Comparison of ENCODE assay signal across 29 cellular contexts in the genomic region with DNA sequence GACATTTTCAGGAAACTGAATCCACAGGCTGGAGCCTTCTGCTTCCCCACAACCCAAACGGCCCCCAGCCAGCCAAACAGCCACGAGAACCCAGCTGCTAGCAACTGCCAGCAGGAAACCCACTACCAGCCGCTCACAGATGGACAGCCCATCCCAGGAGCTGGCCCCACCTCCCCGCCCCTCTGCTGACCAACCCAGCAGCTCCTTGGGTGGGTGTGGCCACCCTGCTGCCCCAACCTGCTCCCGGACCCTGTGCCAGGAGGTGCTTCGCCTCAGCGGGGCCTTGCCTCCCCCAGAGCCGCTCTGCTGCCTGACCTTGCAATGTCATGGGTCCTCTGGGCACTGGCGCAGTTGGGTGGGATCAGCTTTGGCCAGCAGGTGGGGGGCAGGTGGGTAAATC. TPM values are rescaled to one million over a fixed set of nuclear protein-coding genes. Genes with fewer than 3 reads are reported as not detected.
DNase-seq lines count a peak whose midpoint lies in the region; ATAC-seq, FAIRE-seq and TF ChIP-seq lines count a peak whose summit lies in the region.
"Had no signal": no experiment of that assay in that cellular context is flagged by ENCODE, and none has a peak within 500 bp of the region (broad histone marks: within the 10 kb centered on the region; RNA-seq: fewer than 3 reads in every experiment).

No MANE protein-coding gene starts in this region.

- H3K4me3 ChIP-seq in H1 (ENCODE audit: extremely low read depth in 1 of 4, insufficient read depth in 2 of 4, low read depth in 3 of 4, low read length in 4 of 4), result no peak overlapping the region
- no peak overlapping the region for H3K4me3 ChIP-seq in neuronal stem cell (ENCODE audit: low read length in 2 of 2)
- H3K4me3 ChIP-seq in ascending aorta, result no peak overlapping the region
- H3K4me3 ChIP-seq: body of pancreas, esophagus muscularis mucosa, gastrocnemius medialis, Peyer's patch, SJSA1, thoracic aorta had no signal

- H3K9ac ChIP-seq in H9 (ENCODE audit: extremely low read depth, insufficient read length, low read length) (no peak overlapping the region), H1 (replicated peaks in 1 of 4; ENCODE audit: extremely low read depth in 1 of 4, low read depth in 3 of 4, low read length in 3 of 4) (no peak overlapping the region), neuronal stem cell (ENCODE audit: low read depth, low read length, poor library complexity) (peak overlapping the region; percentile 44)

- H4K91ac ChIP-seq in H9 (ENCODE audit: insufficient read length, low read depth, low read length) (no peak overlapping the region), H1 (replicated peaks; ENCODE audit: insufficient read length, low read length) (no peak overlapping the region), neuronal stem cell (ENCODE audit: low read depth, low read length, poor library complexity) (no peak overlapping the region)

- no peak overlapping the region for H2BK20ac ChIP-seq in H9 (ENCODE audit: low read depth, low read length, poor library complexity, severe bottlenecking)
- no peak overlapping the region for H2BK20ac ChIP-seq in H1 (ENCODE audit: low read length)

- H4K20me1 ChIP-seq in H9 (ENCODE audit: control insufficient read depth, insufficient read depth, insufficient read length), result no peaks in the 10 kb centered on the region
- peaks cover 0 to 1% of the 10 kb centered on the region in 2 experiments for H4K20me1 ChIP-seq in H1 (replicated peaks in 1 of 2; ENCODE audit: control insufficient read depth in 1 of 2, insufficient read depth in 2 of 2, low read length in 2 of 2)

- H3K4me2 ChIP-seq in H9 (ENCODE audit: insufficient read depth, insufficient read length, low read length), result no peak overlapping the region
- peak overlapping the region in 1 of 2 experiments; percentile 33; a peak in 1 of 4 replicates for H3K4me2 ChIP-seq in H1 (ENCODE audit: insufficient read depth in 1 of 2, low read depth in 2 of 2, low read length in 2 of 2)
- H3K4me2 ChIP-seq in neuronal stem cell (ENCODE audit: insufficient read depth, low read length, poor library complexity, severe bottlenecking), result no peak overlapping the region

- no peak overlapping the region for H3K18ac ChIP-seq in H9 (ENCODE audit: insufficient read length, low read depth, low read length)
- H3K18ac ChIP-seq in H1 (ENCODE audit: extremely low read depth, low read length), result peak overlapping the region; percentile 13; the same call in 1 of the 2 replicates
- H3K18ac ChIP-seq in neuronal stem cell (ENCODE audit: low read length), result peak overlapping the region; percentile 71

- H3K4me1 Mint-ChIP-seq in H9, result peaks cover 4 to 11% of the 10 kb centered on the region in 2 experiments
- H3K4me1 Mint-ChIP-seq: activated naive CD8-positive, alpha-beta T cell treated with anti-CD3 and anti-CD28 coated beads, Interleukin-2, amount 50 U/mL, for 24 hours had no signal

- no peaks in the 10 kb centered on the region for H3K9me3 ChIP-seq in H9 (ENCODE audit: control insufficient read depth, low read depth, low read length)
- H3K9me3 ChIP-seq in H1 (ENCODE audit: insufficient read depth in 2 of 2, low read depth in 1 of 2, low read length in 1 of 2), result no peaks in the 10 kb centered on the region
- peaks cover 0 to 2% of the 10 kb centered on the region in 2 donors for H3K9me3 ChIP-seq in neuronal stem cell (replicated peaks in 1 of 2; ENCODE audit: control insufficient read depth in 2 of 2, insufficient read depth in 1 of 2, low read depth in 1 of 2, low read length in 2 of 2)
- no peaks in the 10 kb centered on the region for H3K9me3 ChIP-seq in ascending aorta
- H3K9me3 ChIP-seq: body of pancreas, esophagus muscularis mucosa, gastrocnemius medialis, Peyer's patch, SJSA1, thoracic aorta had no signal

- H3K27ac ChIP-seq in H9 (ENCODE audit: insufficient read length, low read depth, low read length) (no peak overlapping the region), H1 (ENCODE audit: low read depth, low read length) (no peak overlapping the region), neuronal stem cell (replicated peaks; ENCODE audit: low read length) (no peak overlapping the region), ascending aorta (no peak overlapping the region)
- H3K27ac ChIP-seq: body of pancreas, esophagus muscularis mucosa, gastrocnemius medialis, Peyer's patch, SJSA1, thoracic aorta had no signal

- peak overlapping the region; percentile 4; the same call in 1 of the 2 replicates for H3K14ac ChIP-seq in H9 (ENCODE audit: insufficient read depth, low read length)
- H3K14ac ChIP-seq in H1 (ENCODE audit: insufficient read length), result no peak overlapping the region
- H3K14ac ChIP-seq in neuronal stem cell (ENCODE audit: low read length), result no peak overlapping the region

- H3K4me1 ChIP-seq in H9 (ENCODE audit: insufficient read depth, low read length), result no peaks in the 10 kb centered on the region
- peaks cover 0 to 7% (median 4%) of the 10 kb centered on the region in 4 experiments; a peak in 4 of 7 replicates for H3K4me1 ChIP-seq in H1 (replicated peaks in 1 of 4; ENCODE audit: control insufficient read depth in 3 of 4, insufficient read depth in 4 of 4, low read length in 3 of 4)
- H3K4me1 ChIP-seq in neuronal stem cell (ENCODE audit: control insufficient read depth in 2 of 2, insufficient read depth in 1 of 2, low read depth in 1 of 2, low read length in 2 of 2), result peaks cover 12 to 29% of the 10 kb centered on the region in 2 donors
- no peaks in the 10 kb centered on the region for H3K4me1 ChIP-seq in ascending aorta
- H3K4me1 ChIP-seq: gastrocnemius medialis, Peyer's patch had no signal

- peaks cover 2 to 13% of the 10 kb centered on the region in 2 experiments; a peak in 4 of 5 replicates for H3K9me3 Mint-ChIP-seq in H9
- H3K9me3 Mint-ChIP-seq: activated naive CD8-positive, alpha-beta T cell treated with anti-CD3 and anti-CD28 coated beads, Interleukin-2, amount 50 U/mL, for 24 hours; effector memory CD8-positive, alpha-beta T cell had no signal

- intact Hi-C loops in ascending aorta (cut with DNase I), result no loop called here

- H4K5ac ChIP-seq in H9 (ENCODE audit: insufficient read length, low read depth, low read length) (no peak overlapping the region), H1 (ENCODE audit: insufficient read length, low read depth, low read length) (no peak overlapping the region)

- TF ChIP-seq CTCF in H9 (conservative IDR thresholded peaks at IDR 0.05) (no peak), H1 (IDR thresholded peaks at IDR 0.05; ENCODE audit: control extremely low read depth in 1 of 3, insufficient read depth in 1 of 3, low read depth in 1 of 3, low read length in 3 of 3) (no peak), ascending aorta (IDR thresholded peaks at IDR 0.05) (no peak)

- H3K4ac ChIP-seq in H9 (ENCODE audit: low read depth, low read length) (no peak overlapping the region), H1 (replicated peaks; ENCODE audit: insufficient read length, low read depth, low read length) (no peak overlapping the region), neuronal stem cell (ENCODE audit: low read length) (no peak overlapping the region)

- H3K23ac ChIP-seq in H9 (ENCODE audit: insufficient read length, low read depth, low read length), result no peak overlapping the region
- no peak overlapping the region for H3K23ac ChIP-seq in H1 (ENCODE audit: insufficient read length)
- peak overlapping the region; percentile 80 for H3K23ac ChIP-seq in neuronal stem cell (ENCODE audit: low read depth, low read length, poor library complexity)

- H3K23me2 ChIP-seq in H9 (ENCODE audit: insufficient read length, low read depth, low read length, poor library complexity, severe bottlenecking) (no peaks in the 10 kb centered on the region), H1 (ENCODE audit: low read depth, low read length) (peaks cover 13% of the 10 kb centered on the region; the same call in 1 of the 2 replicates)

- H3T11ph ChIP-seq in H9 (ENCODE audit: low read length), result no peak overlapping the region

- H3K27me3 ChIP-seq in H9 (ENCODE audit: insufficient read depth, low read length) (no peaks in the 10 kb centered on the region), H1 (replicated peaks in 1 of 4; ENCODE audit: control insufficient read depth in 3 of 4, extremely low read depth in 1 of 4, insufficient read depth in 3 of 4, low read length in 3 of 4) (no peaks in the 10 kb centered on the region), neuronal stem cell (ENCODE audit: control insufficient read depth in 3 of 3, insufficient read depth in 3 of 3, low read depth in 1 of 3, low read length in 3 of 3) (no peaks in the 10 kb centered on the region), ascending aorta (peaks cover 2% of the 10 kb centered on the region)
- H3K27me3 ChIP-seq: body of pancreas, gastrocnemius medialis, Peyer's patch, SJSA1 had no signal

- FAIRE-seq in H1 (lab: Jason Lieb, UNC), result peak; percentile 32

- H3K27ac Mint-ChIP-seq in H9, result peak overlapping the region in 1 of 3 experiments; percentile 49; a peak in 1 of 7 replicates
- H3K27ac Mint-ChIP-seq: activated naive CD8-positive, alpha-beta T cell treated with anti-CD3 and anti-CD28 coated beads, Interleukin-2, amount 50 U/mL, for 24 hours; CD4-positive, alpha-beta memory T cell; T-helper 17 cell had no signal

- DNase-seq in H9, result peak; percentile 88
- peak; percentile 51 to 84 for DNase-seq in NCI-H524 (lab: John Stamatoyannopoulos, UW)
- DNase-seq in H1 (ENCODE audit: low read depth in 1 of 2, low spot score in 2 of 2), result peak in 1 of 2 experiments; percentile 76
- DNase-seq in neuronal stem cell (ENCODE audit: low spot score), result no peak
- DNase-seq in OCI-M1 (lab: John Stamatoyannopoulos, UW), result no peak
- DNase-seq in ascending aorta (ENCODE audit: low spot score in 2 of 2), result no peak
- DNase-seq: activated CD4-positive, alpha-beta T cell treated with anti-CD3 and anti-CD28 coated beads, Interleukin-2, amount 50 U/mL, for 1 hour; activated CD8-positive, alpha-beta memory T cell treated with anti-CD3 and anti-CD28 coated beads, Interleukin-2, amount 50 U/mL, for 4 hours; activated effector memory CD4-positive, alpha-beta T cell treated with Interleukin-2 at 50 U/mL for 16 hours; activated naive CD8-positive, alpha-beta T cell treated with anti-CD3 and anti-CD28 coated beads, Interleukin-2, amount 50 U/mL, for 24 hours; body of pancreas; CD4-positive, alpha-beta memory T cell; DMS79 treated with DMSO at 0.1 percent for 48 hours; effector memory CD8-positive, alpha-beta T cell; gastrocnemius medialis; GOT3; mammary epithelial cell; NCI-H146; NCI-H226; nucleus accumbens; Peyer's patch; stimulated activated CD4-positive, alpha-beta T cell treated with anti-CD3 and anti-CD28 coated beads, Interleukin-4, amount 100 ng/mL, for 1 hour; stimulated activated naive CD4-positive, alpha-beta T cell treated with Interleukin-2 at 50 U/mL for 16 hours; T-helper 17 cell had no signal

- H3K4me3 Mint-ChIP-seq in H9, result no peak overlapping the region
- H3K4me3 Mint-ChIP-seq: activated naive CD8-positive, alpha-beta T cell treated with anti-CD3 and anti-CD28 coated beads, Interleukin-2, amount 50 U/mL, for 24 hours; CD4-positive, alpha-beta memory T cell; effector memory CD8-positive, alpha-beta T cell; T-helper 17 cell had no signal

- peak in 1 of 2 experiments; percentile 14; a peak in 1 of 4 replicates for TF ChIP-seq RAD21 in H1 (IDR thresholded peaks at IDR 0.05 in 1 of 2, conservative IDR thresholded peaks at IDR 0.05 in 1 of 2; ENCODE audit: low read depth in 2 of 2, low read length in 2 of 2)

- no peak overlapping the region for H2AK5ac ChIP-seq in H9 (ENCODE audit: insufficient read length, low read length)
- H2AK5ac ChIP-seq in H1 (ENCODE audit: low read depth, low read length), result no peak overlapping the region
- H2AK5ac ChIP-seq in neuronal stem cell (ENCODE audit: low read depth, low read length), result peak overlapping the region; percentile 84

- no peak for TF ChIP-seq POLR2A in H1 (IDR thresholded peaks at IDR 0.05; ENCODE audit: control extremely low read depth in 1 of 2, low read depth in 2 of 2, low read length in 2 of 2)

- no peak for ATAC-seq in GM18511 (IDR thresholded peaks at IDR 0.05; ENCODE audit: unreplicated experiment)
- ATAC-seq in HG03175 (IDR thresholded peaks at IDR 0.05; ENCODE audit: unreplicated experiment), result no peak
- ATAC-seq: activated naive CD8-positive, alpha-beta T cell treated with anti-CD3 and anti-CD28 coated beads, Interleukin-2, amount 50 U/mL, for 24 hours; body of pancreas; effector memory CD8-positive, alpha-beta T cell; gastrocnemius medialis; T-helper 17 cell had no signal

- peaks cover 0 to 3% (median 0%) of the 10 kb centered on the region in 3 experiments; a peak in 1 of 7 replicates for H3K36me3 Mint-ChIP-seq in H9 (ENCODE audit: insufficient read depth in 1 of 3, low read depth in 3 of 3)
- H3K36me3 Mint-ChIP-seq: CD4-positive, alpha-beta memory T cell had no signal

- H3K56ac ChIP-seq in H9 (ENCODE audit: insufficient read length, low read depth, low read length), result no peak overlapping the region
- H3K56ac ChIP-seq in H1 (replicated peaks; ENCODE audit: insufficient read length, low read depth, low read length), result no peak overlapping the region

- H3K79me2 ChIP-seq in H9 (ENCODE audit: insufficient read depth, low read length), result no peaks in the 10 kb centered on the region
- no peaks in the 10 kb centered on the region for H3K79me2 ChIP-seq in H1 (ENCODE audit: control insufficient read depth in 1 of 2, insufficient read depth in 2 of 2, low read length in 2 of 2)

- no peak overlapping the region for H2BK12ac ChIP-seq in H9 (ENCODE audit: insufficient read length, low read depth, low read length)
- H2BK12ac ChIP-seq in H1 (ENCODE audit: low read depth, low read length), result no peak overlapping the region
- peak overlapping the region; percentile 73 for H2BK12ac ChIP-seq in neuronal stem cell (ENCODE audit: low read length)

- CTCF ChIA-PET in H1 (lab: Charles Lee; ENCODE audit: partially characterized antibody), result interaction anchor here (0.8 to 2.8 kb wide), 17 partner anchors 13 to 158 kb away, joined by 3 to 17 read pairs (median 4); no protein-coding TSS in a partner anchor

- H2BK5ac ChIP-seq in H9 (ENCODE audit: insufficient read length, low read length) (no peak overlapping the region), H1 (ENCODE audit: low read depth, low read length) (no peak overlapping the region), neuronal stem cell (ENCODE audit: low read length) (peak overlapping the region; percentile 10)

- POLR2A ChIA-PET in H1 (lab: Charles Lee; ENCODE audit: partially characterized antibody), result no interaction called here

- H2BK15ac ChIP-seq in H9 (ENCODE audit: low read depth, low read length) (no peak overlapping the region), H1 (ENCODE audit: low read length) (peak overlapping the region; percentile 61; the same call in 1 of the 2 replicates), neuronal stem cell (ENCODE audit: low read length) (no peak overlapping the region)

- TF ChIP-seq EP300 in H1 (IDR thresholded peaks at IDR 0.05; ENCODE audit: borderline replicate concordance in 1 of 2, low read depth in 2 of 2, low read length in 2 of 2), result no peak

- no CpG with 5 or more reads among the region's 9 CpGs for WGBS in H9 (ENCODE audit: extremely low coverage, insufficient read length, low lambda C conversion rate)
- 42% methylated on average over 8 of the region's 9 CpGs; no CpG with 5 or more reads in 1 of the 2 experiments for whole genome bisulfite sequencing in H1 (ENCODE audit: extremely low coverage in 1 of 2, insufficient coverage in 1 of 2, insufficient read length in 1 of 2, insufficient replicate concordance in 2 of 2, low coverage in 1 of 2, low lambda C conversion rate in 2 of 2, missing lambda C conversion rate in 1 of 2), 2 experiments
- WGBS in neuronal stem cell (ENCODE audit: extremely low coverage in 2 of 2, insufficient read length in 2 of 2, insufficient replicate concordance in 1 of 2), 2 donors, result no CpG with 5 or more reads among the region's 9 CpGs

- H3K79me1 ChIP-seq in H9 (ENCODE audit: insufficient read depth, low read depth, low read length, poor library complexity, severe bottlenecking), result no peaks in the 10 kb centered on the region
- no peaks in the 10 kb centered on the region for H3K79me1 ChIP-seq in H1 (ENCODE audit: low read depth, low read length)
- no peaks in the 10 kb centered on the region for H3K79me1 ChIP-seq in neuronal stem cell (ENCODE audit: low read depth, low read length)

- H3K36me3 ChIP-seq in H1 (ENCODE audit: control insufficient read depth in 2 of 4, insufficient read depth in 4 of 4, low read length in 3 of 4), result no peaks in the 10 kb centered on the region
- no peaks in the 10 kb centered on the region for H3K36me3 ChIP-seq in neuronal stem cell (replicated peaks in 1 of 2; ENCODE audit: control insufficient read depth in 2 of 2, insufficient read depth in 2 of 2, low read length in 2 of 2)
- no peaks in the 10 kb centered on the region for H3K36me3 ChIP-seq in ascending aorta
- H3K36me3 ChIP-seq: esophagus muscularis mucosa, gastrocnemius medialis, Peyer's patch, SJSA1, thoracic aorta had no signal

- no peak overlapping the region for H2BK120ac ChIP-seq in H9 (ENCODE audit: low read depth, low read length, poor library complexity, severe bottlenecking)
- no peak overlapping the region for H2BK120ac ChIP-seq in H1 (replicated peaks; ENCODE audit: low read depth, low read length)
- H2BK120ac ChIP-seq in neuronal stem cell (ENCODE audit: low read depth, low read length), result no peak overlapping the region

- H3K27me3 Mint-ChIP-seq in H9 (ENCODE audit: low read depth), result no peaks in the 10 kb centered on the region
- H3K27me3 Mint-ChIP-seq: T-helper 17 cell had no signal

- H4K8ac ChIP-seq in H9 (replicated peaks; ENCODE audit: insufficient read length, low read depth, low read length) (no peak overlapping the region), H1 (ENCODE audit: extremely low read depth, insufficient read depth, low read length) (no peak overlapping the region; the same call in 1 of the 2 replicates), neuronal stem cell (ENCODE audit: low read depth, low read length) (no peak overlapping the region)

- H2AFZ ChIP-seq in H9 (ENCODE audit: low read length), result no peak overlapping the region
- no peak overlapping the region for H2AFZ ChIP-seq in H1 (ENCODE audit: low read length)
- no peak overlapping the region for H2AFZ ChIP-seq in neuronal stem cell (ENCODE audit: low read length)

RNA-seq across cellular contexts. Expression of gene CCDC188, which starts 8.2 kb away (rescaled TPM):
- total RNA-seq in H9 (2021), result not detected in 2 replicates
- total RNA-seq in H1 (2021; fragmentation: NEBNext Ultra II Directional; extraction: Animal tissue kit (Norgen Biotek cat#: 25700)), result not detected in 2 replicates
- not detected in 2 replicates for polyA plus RNA-seq in H1 (2011; rRNA removed)
- not detected for polyA plus RNA-seq in H1 (2011; cell fraction: cytosol; rRNA removed)
- polyA plus RNA-seq in H1 (2011; cell fraction: nucleus; rRNA removed), result not detected
- polyA plus RNA-seq in H1 (2012, experiment 1 of 2), result 0.22 TPM in 1 of 4 replicates, not detected in the others
- not detected for polyA plus RNA-seq in H1 (2012, experiment 2 of 2)
- not detected for polyA plus RNA-seq in H1 (2013, experiment 1 of 2)
- not detected for polyA plus RNA-seq in H1 (2013, experiment 2 of 2)
- not detected in 2 replicates for polyA minus RNA-seq in H1 (2011; rRNA and poly(A)+ RNA removed)
- polyA minus RNA-seq in H1 (2011; cell fraction: cytosol; rRNA and poly(A)+ RNA removed), result not detected
- polyA minus RNA-seq in H1 (2011; cell fraction: nucleus; rRNA and poly(A)+ RNA removed), result not detected
- polyA plus RNA-seq in neuronal stem cell (2013, experiment 1 of 2), result not detected
- polyA plus RNA-seq in neuronal stem cell (2013, experiment 2 of 2), result not detected
- total RNA-seq in ascending aorta, result not detected
- total RNA-seq: body of pancreas; CD4-positive, alpha-beta memory T cell; thoracic aorta had no signal
- polyA plus RNA-seq: CD4-positive, alpha-beta memory T cell had no signal

RNA-seq across cellular contexts. Expression of gene ZDHHC8, which starts 27.5 kb away (rescaled TPM):
- total RNA-seq in H9 (2021), result 47.3 and 51.7 TPM in 2 replicates
- 64.0 and 65.6 TPM in 2 replicates for total RNA-seq in H1 (2021; fragmentation: NEBNext Ultra II Directional; extraction: Animal tissue kit (Norgen Biotek cat#: 25700))
- polyA plus RNA-seq in H1 (2011; rRNA removed), result 18.6 and 44.4 TPM in 2 replicates
- polyA plus RNA-seq in H1 (2011; cell fraction: cytosol; rRNA removed), result 21.0 TPM
- polyA plus RNA-seq in H1 (2011; cell fraction: nucleus; rRNA removed), result 143 TPM
- 17.5 to 48.9 TPM (median 42.8 TPM) in 4 replicates for polyA plus RNA-seq in H1 (2012, experiment 1 of 2)
- 14.6 TPM for polyA plus RNA-seq in H1 (2012, experiment 2 of 2)
- polyA plus RNA-seq in H1 (2013, experiment 1 of 2), result 55.6 TPM
- polyA plus RNA-seq in H1 (2013, experiment 2 of 2), result 52.7 TPM
- polyA minus RNA-seq in H1 (2011; rRNA and poly(A)+ RNA removed), result 8.0 and 13.3 TPM in 2 replicates
- 22.4 TPM for polyA minus RNA-seq in H1 (2011; cell fraction: cytosol; rRNA and poly(A)+ RNA removed)
- polyA minus RNA-seq in H1 (2011; cell fraction: nucleus; rRNA and poly(A)+ RNA removed), result 26.6 TPM
- 44.3 TPM for polyA plus RNA-seq in neuronal stem cell (2013, experiment 1 of 2)
- polyA plus RNA-seq in neuronal stem cell (2013, experiment 2 of 2), result 42.8 TPM
- total RNA-seq in ascending aorta, result 35.5 TPM

RNA-seq across cellular contexts. Expression of gene TRMT2A, which starts 42.1 kb away (rescaled TPM):
- total RNA-seq in H9 (2021), result 58.2 and 65.0 TPM in 2 replicates
- total RNA-seq in H1 (2021; fragmentation: NEBNext Ultra II Directional; extraction: Animal tissue kit (Norgen Biotek cat#: 25700)), result 44.9 and 47.9 TPM in 2 replicates
- polyA plus RNA-seq in H1 (2011; rRNA removed), result 50.3 and 73.2 TPM in 2 replicates
- polyA plus RNA-seq in H1 (2011; cell fraction: cytosol; rRNA removed), result 65.7 TPM
- polyA plus RNA-seq in H1 (2011; cell fraction: nucleus; rRNA removed), result 307 TPM
- polyA plus RNA-seq in H1 (2012, experiment 1 of 2), result 45.4 to 62.4 TPM (median 53.1 TPM) in 4 replicates
- polyA plus RNA-seq in H1 (2012, experiment 2 of 2), result 32.7 TPM
- 36.2 TPM for polyA plus RNA-seq in H1 (2013, experiment 1 of 2)
- polyA plus RNA-seq in H1 (2013, experiment 2 of 2), result 32.7 TPM
- polyA minus RNA-seq in H1 (2011; rRNA and poly(A)+ RNA removed), result 23.1 and 26.5 TPM in 2 replicates
- polyA minus RNA-seq in H1 (2011; cell fraction: cytosol; rRNA and poly(A)+ RNA removed), result 46.8 TPM
- 94.9 TPM for polyA minus RNA-seq in H1 (2011; cell fraction: nucleus; rRNA and poly(A)+ RNA removed)
- polyA plus RNA-seq in neuronal stem cell (2013, experiment 1 of 2), result 21.2 TPM
- 21.9 TPM for polyA plus RNA-seq in neuronal stem cell (2013, experiment 2 of 2)
- 161 TPM for total RNA-seq in ascending aorta

RNA-seq across cellular contexts. Expression of gene RANBP1, which starts 43.2 kb away (rescaled TPM):
- 522 and 531 TPM in 2 replicates for total RNA-seq in H9 (2021)
- total RNA-seq in H1 (2021; fragmentation: NEBNext Ultra II Directional; extraction: Animal tissue kit (Norgen Biotek cat#: 25700)), result 484 and 495 TPM in 2 replicates
- polyA plus RNA-seq in H1 (2011; rRNA removed), result 343 and 465 TPM in 2 replicates
- polyA plus RNA-seq in H1 (2011; cell fraction: cytosol; rRNA removed), result 587 TPM
- polyA plus RNA-seq in H1 (2011; cell fraction: nucleus; rRNA removed), result 423 TPM
- polyA plus RNA-seq in H1 (2012, experiment 1 of 2), result 421 to 441 TPM (median 430 TPM) in 4 replicates
- 333 TPM for polyA plus RNA-seq in H1 (2012, experiment 2 of 2)
- 541 TPM for polyA plus RNA-seq in H1 (2013, experiment 1 of 2)
- polyA plus RNA-seq in H1 (2013, experiment 2 of 2), result 525 TPM
- 220 and 269 TPM in 2 replicates for polyA minus RNA-seq in H1 (2011; rRNA and poly(A)+ RNA removed)
- 274 TPM for polyA minus RNA-seq in H1 (2011; cell fraction: cytosol; rRNA and poly(A)+ RNA removed)
- 169 TPM for polyA minus RNA-seq in H1 (2011; cell fraction: nucleus; rRNA and poly(A)+ RNA removed)
- polyA plus RNA-seq in neuronal stem cell (2013, experiment 1 of 2), result 496 TPM
- polyA plus RNA-seq in neuronal stem cell (2013, experiment 2 of 2), result 494 TPM
- total RNA-seq in ascending aorta, result 302 TPM

Comparison
In these comparisons a context has a peak if more than half of its experiments do, and no peak if none do; other contexts are left out.
1. DNase-seq: peak in H9 (single experiment) and NCI-H524 (2 of 2); none in neuronal stem cell (single experiment), OCI-M1 (single experiment) and ascending aorta (0 of 2).